2 cellular contexts compared by ENCODE assay signal in genomic region chr4:3291411-3291968, GRCh38.
TF ChIP-seq lines count a peak whose summit lies in the region.

No MANE protein-coding gene starts in this region.

TF ChIP-seq in IMR-90, 13 proteins besides CTCF, POLR2A, EP300 and RAD21:
- TF ChIP-seq CEBPB (IDR thresholded peaks at IDR 0.05; ENCODE audit: low read depth, low read length) (no peak), FOS (IDR thresholded peaks at IDR 0.05; ENCODE audit: low read depth, low read length) (no peak), RCOR1 (IDR thresholded peaks at IDR 0.05; ENCODE audit: insufficient replicate concordance, low read length) (no peak), MAZ (IDR thresholded peaks at IDR 0.05; ENCODE audit: borderline replicate concordance, low read depth, low read length) (no peak), MXI1 (IDR thresholded peaks at IDR 0.05; ENCODE audit: borderline replicate concordance, low read depth, low read length) (no peak), USF2 (IDR thresholded peaks at IDR 0.05; ENCODE audit: low read depth, low read length) (no peak), MAFK (IDR thresholded peaks at IDR 0.05; ENCODE audit: low read depth, low read length) (no peak)

TF ChIP-seq in HepG2, 621 proteins besides CTCF, POLR2A, EP300 and RAD21:
- TF ChIP-seq PAF1 (CRISPR knock-in tag; IDR thresholded peaks at IDR 0.05) = no peak
- TF ChIP-seq RXRB (CRISPR knock-in tag; IDR thresholded peaks at IDR 0.05; ENCODE audit: borderline replicate concordance) = 0 out of 2 replicates have a peak, but pooled peaks have one; percentile 17
- TF ChIP-seq CREB1 (IDR thresholded peaks at IDR 0.05) = no peak
- no peak for TF ChIP-seq CREB1 (CRISPR knock-in tag; IDR thresholded peaks at IDR 0.05)
- 0 out of 2 replicates have a peak, but pooled peaks have one; percentile 69 for TF ChIP-seq ARID2 (CRISPR knock-in tag; IDR thresholded peaks at IDR 0.05; ENCODE audit: borderline replicate concordance)
- TF ChIP-seq ZEB1 (IDR thresholded peaks at IDR 0.05; ENCODE audit: insufficient replicate concordance, low read depth) = peak; percentile 39
- 0 out of 2 replicates have a peak, but pooled peaks have one; percentile 37 for TF ChIP-seq CSRNP1 (CRISPR knock-in tag; IDR thresholded peaks at IDR 0.05)
- 0 out of 2 replicates have a peak, but pooled peaks have one; percentile 25 for TF ChIP-seq ZNF792 (CRISPR knock-in tag; IDR thresholded peaks at IDR 0.05)
- TF ChIP-seq NFYC (CRISPR knock-in tag; IDR thresholded peaks at IDR 0.05) = no peak
- TF ChIP-seq SOX6 (IDR thresholded peaks at IDR 0.05) = no peak
- TF ChIP-seq SOX6 (CRISPR knock-in tag; IDR thresholded peaks at IDR 0.05) = no peak
- no peak for TF ChIP-seq GRHL1 (CRISPR knock-in tag; conservative IDR thresholded peaks at IDR 0.05)
- 0 out of 2 replicates have a peak, but pooled peaks have one; percentile 16 for TF ChIP-seq NCOR1 (IDR thresholded peaks at IDR 0.05; ENCODE audit: borderline replicate concordance, low read length)
- no peak for TF ChIP-seq ZNF644 (CRISPR knock-in tag; IDR thresholded peaks at IDR 0.05; ENCODE audit: low read depth)
- TF ChIP-seq ZNF33A (CRISPR knock-in tag; IDR thresholded peaks at IDR 0.05; ENCODE audit: borderline replicate concordance) = no peak
- TF ChIP-seq ZNF317 (CRISPR knock-in tag; IDR thresholded peaks at IDR 0.05) = 0 out of 2 replicates have a peak, but pooled peaks have one; percentile 19
- TF ChIP-seq TEAD3 (CRISPR knock-in tag; optimal IDR thresholded peaks at IDR 0.05; ENCODE audit: borderline replicate concordance) = peak; percentile 17
- 0 out of 2 replicates have a peak, but pooled peaks have one; percentile 20 for TF ChIP-seq TSC22D2 (CRISPR knock-in tag; IDR thresholded peaks at IDR 0.05; ENCODE audit: borderline replicate concordance)
- 0 out of 2 replicates have a peak, but pooled peaks have one; percentile 8 for TF ChIP-seq ZBTB49 (CRISPR knock-in tag; IDR thresholded peaks at IDR 0.05; ENCODE audit: borderline replicate concordance)
- TF ChIP-seq PITX1 (CRISPR knock-in tag; IDR thresholded peaks at IDR 0.05) = no peak
- no peak for TF ChIP-seq ZNF512B (CRISPR knock-in tag; IDR thresholded peaks at IDR 0.05; ENCODE audit: borderline replicate concordance)
- no peak for TF ChIP-seq KAT8 (CRISPR knock-in tag; IDR thresholded peaks at IDR 0.05)
- 0 out of 2 replicates have a peak, but pooled peaks have one; percentile 24 for TF ChIP-seq TARDBP (CRISPR knock-in tag; IDR thresholded peaks at IDR 0.05)
- peak; percentile 38; the same call in 1 of the 2 replicates for TF ChIP-seq NRL (CRISPR knock-in tag; IDR thresholded peaks at IDR 0.05; ENCODE audit: borderline replicate concordance)
- 0 out of 2 replicates have a peak, but pooled peaks have one; percentile 23 for TF ChIP-seq ZNF839 (CRISPR knock-in tag; IDR thresholded peaks at IDR 0.05; ENCODE audit: borderline replicate concordance)
- no peak for TF ChIP-seq HNRNPLL (IDR thresholded peaks at IDR 0.05; ENCODE audit: low read depth, low read length, poor library complexity, severe bottlenecking)
- no peak for TF ChIP-seq SMARCE1 (IDR thresholded peaks at IDR 0.05; ENCODE audit: borderline replicate concordance)
- 0 out of 2 replicates have a peak, but pooled peaks have one; percentile 27 for TF ChIP-seq SNAPC2 (CRISPR knock-in tag; IDR thresholded peaks at IDR 0.05)
- no peak for TF ChIP-seq PHF21A (CRISPR knock-in tag; IDR thresholded peaks at IDR 0.05)
- no peak for TF ChIP-seq ZNF747 (CRISPR knock-in tag; IDR thresholded peaks at IDR 0.05; ENCODE audit: borderline replicate concordance)
- TF ChIP-seq NAIF1 (CRISPR knock-in tag; IDR thresholded peaks at IDR 0.05; ENCODE audit: borderline replicate concordance) = no peak
- TF ChIP-seq ZNF354B (CRISPR knock-in tag; IDR thresholded peaks at IDR 0.05) = 0 out of 2 replicates have a peak, but pooled peaks have one; percentile 44
- no peak for TF ChIP-seq SMAD3 (CRISPR knock-in tag; IDR thresholded peaks at IDR 0.05)
- no peak for TF ChIP-seq SNRNP70 (IDR thresholded peaks at IDR 0.05; ENCODE audit: low read depth, low read length)
- TF ChIP-seq ZBTB34 (CRISPR knock-in tag; IDR thresholded peaks at IDR 0.05) = 0 out of 2 replicates have a peak, but pooled peaks have one; percentile 37
- TF ChIP-seq ZSCAN30 (CRISPR knock-in tag; IDR thresholded peaks at IDR 0.05) = no peak
- TF ChIP-seq JDP2 (CRISPR knock-in tag; IDR thresholded peaks at IDR 0.05; ENCODE audit: borderline replicate concordance) = no peak
- no peak for TF ChIP-seq FOSL2 (CRISPR knock-in tag; IDR thresholded peaks at IDR 0.05)
- no peak for TF ChIP-seq BCL3 (CRISPR knock-in tag; IDR thresholded peaks at IDR 0.05)
- TF ChIP-seq GTF2F1 (IDR thresholded peaks at IDR 0.05; ENCODE audit: low read length) = no peak
- no peak for TF ChIP-seq ZNF570 (CRISPR knock-in tag; IDR thresholded peaks at IDR 0.05; ENCODE audit: borderline replicate concordance)
TF ChIP-seq in HepG2: peak in this region for 16.
